ENCODE assay signal across 11 cellular contexts in genomic region chr12:132475304-132476037, GRCh38. TPM values are rescaled to one million over a fixed set of nuclear protein-coding genes. Genes with fewer than 3 reads are reported as not detected.
DNase-seq lines count a peak whose midpoint lies in the region; ATAC-seq, FAIRE-seq and TF ChIP-seq lines count a peak whose summit lies in the region.
"Had no signal": no experiment of that assay in that cellular context is flagged by ENCODE, and none has a peak within 500 bp of the region (broad histone marks: within the 10 kb centered on the region; RNA-seq: fewer than 3 reads in every experiment).

No MANE protein-coding gene starts in this region.

- H3K27me3 ChIP-seq in HepG2 (ENCODE audit: control insufficient read depth in 1 of 2, insufficient read depth in 2 of 2, low read length in 2 of 2): peaks cover 6 to 44% of the 10 kb centered on the region in 2 experiments; a peak in 4 of 5 replicates

- TF ChIP-seq RAD21 in Ishikawa (IDR thresholded peaks at IDR 0.05; ENCODE audit: low read depth) (no peak), HepG2 (CRISPR knock-in tag; IDR thresholded peaks at IDR 0.05) (no peak)

- FAIRE-seq in HepG2 (lab: Jason Lieb, UNC): no peak
- FAIRE-seq: TTC549 had no signal

- TF ChIP-seq POLR2A in HepG2 (IDR thresholded peaks at IDR 0.05; ENCODE audit: insufficient read depth in 1 of 2, low read depth in 2 of 2, low read length in 2 of 2): no peak

- no peak overlapping the region for H3K27ac ChIP-seq in HepG2 (ENCODE audit: extremely low read length, insufficient read depth, low read length)

- peaks cover 16% of the 10 kb centered on the region for H3K4me1 ChIP-seq in HepG2 (ENCODE audit: insufficient read depth, low read length)

- H3K36me3 Mint-ChIP-seq in osteocyte (ENCODE audit: unreplicated experiment): no peaks in the 10 kb centered on the region

- no peak overlapping the region for H3K4me3 Mint-ChIP-seq in osteocyte (ENCODE audit: unreplicated experiment)

- intact Hi-C loops in HepG2 (cut with micrococcal nuclease; ENCODE audit: unreplicated experiment): loop anchor here (10.0 kb wide), 1 partner anchor 51 kb away; no protein-coding TSS in a partner anchor

- 77% methylated on average over 45 of the region's 47 CpGs for WGBS in HepG2 (ENCODE audit: low lambda C conversion rate)

- H3K27me3 Mint-ChIP-seq in osteocyte (ENCODE audit: unreplicated experiment): peaks cover 8% of the 10 kb centered on the region

- no peak overlapping the region for H3K27ac Mint-ChIP-seq in osteocyte (ENCODE audit: unreplicated experiment)

- TF ChIP-seq CTCF in HepG2 (CRISPR knock-in tag; IDR thresholded peaks at IDR 0.05): no peak
- TF ChIP-seq CTCF in osteocyte (IDR thresholded peaks at IDR 0.05): no peak

- no peak overlapping the region for H3K9ac ChIP-seq in HepG2 (ENCODE audit: insufficient read depth, low read depth, low read length)

- CTCF ChIA-PET in HepG2 (lab: Yijun Ruan, JAX; ENCODE audit: low intra/inter-chr PET ratio, low total read pairs): no interaction called here

- in situ Hi-C loops in HepG2 (cut with HindIII; ENCODE audit: extremely low pct_ligation_motif_present, low pct_unique_long_range_greater_than_20kb): no loop called here

- no peaks in the 10 kb centered on the region for H4K20me1 ChIP-seq in HepG2 (ENCODE audit: insufficient read depth, low read length)

- no peak for ATAC-seq in HepG2

- no peaks in the 10 kb centered on the region for H3K4me1 Mint-ChIP-seq in osteocyte (ENCODE audit: unreplicated experiment)

- H3K4me2 ChIP-seq in HepG2 (ENCODE audit: low read depth, low read length): no peak overlapping the region

- no peaks in the 10 kb centered on the region for H3K79me2 ChIP-seq in HepG2 (ENCODE audit: insufficient read depth, low read length)

- H2AFZ ChIP-seq in HepG2 (ENCODE audit: low read length): no peak overlapping the region

- POLR2A ChIA-PET in HepG2 (lab: Yijun Ruan, JAX): no interaction called here

- no peaks in the 10 kb centered on the region for H3K36me3 ChIP-seq in HepG2 (replicated peaks in 1 of 2; ENCODE audit: control insufficient read depth in 1 of 2, insufficient read depth in 2 of 2, low read length in 2 of 2)

- no peak overlapping the region for H3K4me3 ChIP-seq in HepG2 (replicated peaks in 1 of 3; ENCODE audit: insufficient read depth in 1 of 3, low read depth in 2 of 3, low read length in 3 of 3)

- no peaks in the 10 kb centered on the region for H3K9me3 Mint-ChIP-seq in osteocyte (ENCODE audit: unreplicated experiment)

- no peak for TF ChIP-seq EP300 in Ishikawa (IDR thresholded peaks at IDR 0.05; ENCODE audit: borderline replicate concordance)
- TF ChIP-seq EP300 in HepG2 (IDR thresholded peaks at IDR 0.05; ENCODE audit: low read depth in 2 of 2, low read length in 2 of 2): no peak
- TF ChIP-seq EP300 in HepG2 (CRISPR knock-in tag; IDR thresholded peaks at IDR 0.05; ENCODE audit: borderline replicate concordance): no peak

- no TSS peak for BruUV-seq in HepG2 (replicated peaks; lab: Mats Ljungman, UMichigan)

- DNase-seq in DMS153 (lab: John Stamatoyannopoulos, UW) (peak; percentile 58), DMS153 treated with DMSO at 0.1 percent for 48 hours (lab: John Stamatoyannopoulos, UW; ENCODE audit: unreplicated experiment) (no peak), HepG2 (ENCODE audit: low spot score) (no peak), NCI-H1436 (lab: John Stamatoyannopoulos, UW) (no peak), osteocyte (ENCODE audit: extremely low spot score, unreplicated experiment) (no peak)
- DNase-seq in activated CD4-positive, alpha-beta T cell treated with anti-CD3 and anti-CD28 coated beads, Interleukin-2, amount 50 U/mL, for 48 hours: peak; percentile 32 to 33
- no peak for DNase-seq in stimulated activated CD4-positive, alpha-beta T cell treated with anti-CD3 and anti-CD28 coated beads, Interleukin-4, amount 100 ng/mL, for 4 hours
- DNase-seq: 8988T, NCI-H1105 treated with DMSO at 0.1 percent for 48 hours had no signal

- no peaks in the 10 kb centered on the region for H3K9me3 ChIP-seq in HepG2 (ENCODE audit: low read length)

TF ChIP-seq in Ishikawa, 13 proteins besides CTCF, POLR2A, EP300 and RAD21 (continues in another document):
- TF ChIP-seq FOXM1 (IDR thresholded peaks at IDR 0.05; ENCODE audit: borderline replicate concordance, low read depth) (no peak), YY1 (IDR thresholded peaks at IDR 0.05; ENCODE audit: low read depth) (peak; percentile 54; the same call in 1 of the 2 replicates), MAX (IDR thresholded peaks at IDR 0.05) (peak; percentile 33; the same call in 1 of the 2 replicates), USF1 (IDR thresholded peaks at IDR 0.05) (peak; percentile 78), ZBTB7A (IDR thresholded peaks at IDR 0.05; ENCODE audit: low read depth) (0 out of 2 replicates have a peak, but pooled peaks have one; percentile 18)

TF ChIP-seq in HepG2, 621 proteins besides CTCF, POLR2A, EP300 and RAD21:
- TF ChIP-seq SNAPC5 (CRISPR knock-in tag; IDR thresholded peaks at IDR 0.05; ENCODE audit: borderline replicate concordance) (no peak), BHLHE40 (IDR thresholded peaks at IDR 0.05; ENCODE audit: low read length) (peak; percentile 8; the same call in 1 of the 2 replicates), KLF13 (CRISPR knock-in tag; IDR thresholded peaks at IDR 0.05) (no peak), ZBTB33 (CRISPR knock-in tag; IDR thresholded peaks at IDR 0.05) (peak; percentile 17; the same call in 1 of the 2 replicates)
TF ChIP-seq in HepG2: peak in this region for 2.

RNA-seq across cellular contexts. Expression of gene FBRSL1, which starts 14.5 kb away (rescaled TPM):
- total RNA-seq in HepG2 (2016; rRNA removed; fragmentation: Illumina TruSeq; extraction: Trizol): 3.7 and 7.9 TPM in 2 replicates
- total RNA-seq in HepG2 (2016; cell fraction: cytosol; rRNA removed; fragmentation: Illumina TruSeq; extraction: Trizol; ENCODE audit: low read depth): 2.7 and 3.6 TPM in 2 replicates
- 5.4 and 6.9 TPM in 2 replicates for total RNA-seq in HepG2 (2016; cell fraction: insoluble cytoplasmic fraction; rRNA removed; fragmentation: Illumina TruSeq; extraction: Trizol)
- 7.0 and 9.3 TPM in 2 replicates for total RNA-seq in HepG2 (2016; cell fraction: membrane; rRNA removed; fragmentation: Illumina TruSeq; extraction: Trizol)
- 10.9 and 11.0 TPM in 2 replicates for total RNA-seq in HepG2 (2016; cell fraction: nucleus; rRNA removed; fragmentation: Illumina TruSeq; extraction: Trizol)
- polyA plus RNA-seq in HepG2 (2011; rRNA removed): 3.6 and 4.9 TPM in 2 replicates
- polyA plus RNA-seq in HepG2 (2011; cell fraction: cytosol; rRNA removed): 3.0 and 6.0 TPM in 2 replicates
- 50.9 and 76.3 TPM in 2 replicates for polyA plus RNA-seq in HepG2 (2011; cell fraction: nucleus; rRNA removed)
- polyA plus RNA-seq in HepG2 (2012): 25.5 and 31.0 TPM in 2 replicates
- 5.9 and 6.4 TPM in 2 replicates for polyA plus RNA-seq in HepG2 (2016; cell fraction: cytosol; fragmentation: Illumina TruSeq; extraction: Trizol; ENCODE audit: low read depth)
- polyA plus RNA-seq in HepG2 (2016; cell fraction: insoluble cytoplasmic fraction; fragmentation: Illumina TruSeq; extraction: Trizol; ENCODE audit: low read depth): 20.0 and 28.2 TPM in 2 replicates
- polyA plus RNA-seq in HepG2 (2016; cell fraction: membrane; fragmentation: Illumina TruSeq; extraction: Trizol; ENCODE audit: low read depth): 20.5 and 23.8 TPM in 2 replicates
- polyA plus RNA-seq in HepG2 (2016; cell fraction: nucleus; fragmentation: Illumina TruSeq; extraction: Trizol; ENCODE audit: insufficient read depth, low read depth): 64.1 and 69.3 TPM in 2 replicates
- 3.8 and 7.6 TPM in 2 replicates for polyA minus RNA-seq in HepG2 (2011; rRNA and poly(A)+ RNA removed; ENCODE audit: low replicate concordance)
- polyA minus RNA-seq in HepG2 (2011; cell fraction: cytosol; rRNA and poly(A)+ RNA removed): 17.3 and 28.7 TPM in 2 replicates
- polyA minus RNA-seq in HepG2 (2011; cell fraction: nucleus; rRNA and poly(A)+ RNA removed): 8.5 and 11.2 TPM in 2 replicates
- 42.1 and 46.2 TPM in 2 replicates for total RNA-seq in osteocyte

Comparison
In these comparisons a context has a peak if more than half of its experiments do, and no peak if none do; other contexts are left out.
1. DNase-seq: peak in DMS153 (single experiment) and activated CD4-positive, alpha-beta T cell treated with anti-CD3 and anti-CD28 coated beads, Interleukin-2, amount 50 U/mL, for 48 hours (2 of 2); none in DMS153 treated with DMSO at 0.1 percent for 48 hours (single experiment), HepG2 (single experiment), stimulated activated CD4-positive, alpha-beta T cell treated with anti-CD3 and anti-CD28 coated beads, Interleukin-4, amount 100 ng/mL, for 4 hours (0 of 2), NCI-H1436 (single experiment) and osteocyte (single experiment).